Comparison of ENCODE assay signal across 30 cellular contexts in genomic region chr2:45047301-45047700, GRCh38. TPM values are rescaled to one million over a fixed set of nuclear protein-coding genes. Genes with fewer than 3 reads are reported as not detected.
"Had no signal": no experiment of that assay in that cellular context is flagged by ENCODE, and none has a peak within 500 bp of the region (broad histone marks: within the 10 kb centered on the region; RNA-seq: fewer than 3 reads in every experiment).

No MANE protein-coding gene starts in this region.

- H3K4me3 ChIP-seq: ascending aorta, esophagus squamous epithelium, gastroesophageal sphincter had no signal

- H3K9me3 Mint-ChIP-seq: activated CD4-positive, alpha-beta memory T cell treated with anti-CD3 and anti-CD28 coated beads for 36 hours; activated CD4-positive, alpha-beta T cell treated with anti-CD3 and anti-CD28 coated beads, Interleukin-2, amount 10 ng/mL, durations not matched to agents 24 days and 14 days; activated naive CD4-positive, alpha-beta T cell treated with anti-CD3 and anti-CD28 coated beads, Interleukin-2, amount 10 ng/mL, durations not matched to agents 7 days and 5 days; activated naive CD4-positive, alpha-beta T cell treated with anti-CD3 and anti-CD28 coated beads, Interleukin-2, amount 50 U/mL, for 72 hours; activated naive CD8-positive, alpha-beta T cell treated with anti-CD3 and anti-CD28 coated beads, Interleukin-2, amount 10 ng/mL, durations not matched to agents 7 days and 5 days; activated T-cell treated with anti-CD3 and anti-CD28 coated beads, Interleukin-2, amount 50 U/mL, for 24 hours; activated T-cell treated with anti-CD3 and anti-CD28 coated beads, Interleukin-2, amount 50 U/mL, for 72 hours; central memory CD8-positive, alpha-beta T cell; effector memory CD8-positive, alpha-beta T cell had no signal

- H3K4me3 Mint-ChIP-seq: activated CD4-positive, alpha-beta memory T cell treated with anti-CD3 and anti-CD28 coated beads for 36 hours; activated CD4-positive, alpha-beta T cell treated with anti-CD3 and anti-CD28 coated beads for 36 hours; activated CD4-positive, alpha-beta T cell treated with anti-CD3 and anti-CD28 coated beads, Interleukin-2, amount 10 ng/mL, durations not matched to agents 24 days and 14 days; activated CD8-positive, alpha-beta T cell treated with anti-CD3 and anti-CD28 coated beads, Interleukin-2, amount 10 ng/mL, durations not matched to agents 7 days and 5 days; activated naive CD4-positive, alpha-beta T cell treated with anti-CD3 and anti-CD28 coated beads, Interleukin-2, amount 10 ng/mL, durations not matched to agents 7 days and 5 days; activated naive CD8-positive, alpha-beta T cell treated with anti-CD3 and anti-CD28 coated beads, Interleukin-2, amount 10 ng/mL, durations not matched to agents 7 days and 5 days; activated T-cell treated with anti-CD3 and anti-CD28 coated beads, Interleukin-2, amount 50 U/mL, for 24 hours; activated T-cell treated with anti-CD3 and anti-CD28 coated beads, Interleukin-2, amount 50 U/mL, for 72 hours; central memory CD8-positive, alpha-beta T cell; effector memory CD8-positive, alpha-beta T cell had no signal

- H3K4me1 Mint-ChIP-seq: activated CD4-positive, alpha-beta T cell treated with anti-CD3 and anti-CD28 coated beads for 36 hours; activated CD4-positive, alpha-beta T cell treated with anti-CD3 and anti-CD28 coated beads, Interleukin-2, amount 10 ng/mL, durations not matched to agents 24 days and 14 days; activated naive CD4-positive, alpha-beta T cell treated with anti-CD3 and anti-CD28 coated beads, Interleukin-2, amount 10 ng/mL, durations not matched to agents 7 days and 5 days; activated naive CD8-positive, alpha-beta T cell treated with anti-CD3 and anti-CD28 coated beads, Interleukin-2, amount 10 ng/mL, durations not matched to agents 7 days and 5 days; central memory CD8-positive, alpha-beta T cell had no signal

- H3K4me1 ChIP-seq: ascending aorta, esophagus squamous epithelium, gastroesophageal sphincter had no signal

- H3K36me3 Mint-ChIP-seq: activated CD4-positive, alpha-beta memory T cell treated with anti-CD3 and anti-CD28 coated beads for 36 hours; activated naive CD4-positive, alpha-beta T cell treated with anti-CD3 and anti-CD28 coated beads, Interleukin-2, amount 10 ng/mL, durations not matched to agents 7 days and 5 days; activated naive CD4-positive, alpha-beta T cell treated with anti-CD3 and anti-CD28 coated beads, Interleukin-2, amount 50 U/mL, for 72 hours; activated naive CD8-positive, alpha-beta T cell treated with anti-CD3 and anti-CD28 coated beads, Interleukin-2, amount 10 ng/mL, durations not matched to agents 7 days and 5 days had no signal

- H3K27ac ChIP-seq: ascending aorta, brain microvascular endothelial cell, epithelial cell of prostate, esophagus squamous epithelium, gastroesophageal sphincter had no signal

- H3K27ac Mint-ChIP-seq: activated CD4-positive, alpha-beta memory T cell treated with anti-CD3 and anti-CD28 coated beads for 36 hours; activated CD4-positive, alpha-beta T cell treated with anti-CD3 and anti-CD28 coated beads for 36 hours; activated CD4-positive, alpha-beta T cell treated with anti-CD3 and anti-CD28 coated beads, Interleukin-2, amount 10 ng/mL, durations not matched to agents 24 days and 14 days; activated CD8-positive, alpha-beta T cell treated with anti-CD3 and anti-CD28 coated beads, Interleukin-2, amount 10 ng/mL, durations not matched to agents 7 days and 5 days; activated naive CD4-positive, alpha-beta T cell treated with anti-CD3 and anti-CD28 coated beads, Interleukin-2, amount 10 ng/mL, durations not matched to agents 7 days and 5 days; activated naive CD4-positive, alpha-beta T cell treated with anti-CD3 and anti-CD28 coated beads, Interleukin-2, amount 50 U/mL, for 72 hours; activated naive CD8-positive, alpha-beta T cell treated with anti-CD3 and anti-CD28 coated beads, Interleukin-2, amount 10 ng/mL, durations not matched to agents 7 days and 5 days; activated T-cell treated with anti-CD3 and anti-CD28 coated beads, Interleukin-2, amount 50 U/mL, for 24 hours; activated T-cell treated with anti-CD3 and anti-CD28 coated beads, Interleukin-2, amount 50 U/mL, for 72 hours; effector memory CD8-positive, alpha-beta T cell had no signal

- DNase-seq: activated CD4-positive, alpha-beta memory T cell treated with anti-CD3 and anti-CD28 coated beads for 36 hours; activated CD4-positive, alpha-beta T cell treated with anti-CD3 and anti-CD28 coated beads for 36 hours; activated CD4-positive, alpha-beta T cell treated with anti-CD3 and anti-CD28 coated beads, Interleukin-2, amount 10 ng/mL, durations not matched to agents 24 days and 14 days; activated CD4-positive, CD25-positive, alpha-beta regulatory T cell; activated CD4-positive, CD25-positive, alpha-beta regulatory T cell treated with anti-CD3 and anti-CD28 coated beads, Interleukin-2, amount 50 U/mL, for 72 hours; activated CD8-positive, alpha-beta memory T cell treated with anti-CD3 and anti-CD28 coated beads, Interleukin-2, amount 50 U/mL, for 48 hours; activated CD8-positive, alpha-beta T cell treated with anti-CD3 and anti-CD28 coated beads, Interleukin-2, amount 10 ng/mL, durations not matched to agents 7 days and 5 days; activated gamma-delta T cell; activated naive CD4-positive, alpha-beta T cell; activated naive CD4-positive, alpha-beta T cell treated with anti-CD3 and anti-CD28 coated beads, Interleukin-2, amount 10 ng/mL, durations not matched to agents 7 days and 5 days; activated naive CD8-positive, alpha-beta T cell treated with anti-CD3 and anti-CD28 coated beads, Interleukin-2, amount 10 ng/mL, durations not matched to agents 7 days and 5 days; activated T-cell treated with anti-CD3 and anti-CD28 coated beads for 4 hours; activated T-cell treated with anti-CD3 and anti-CD28 coated beads, Interleukin-2, amount 50 U/mL, for 24 hours; activated T-cell treated with anti-CD3 and anti-CD28 coated beads, Interleukin-2, amount 50 U/mL, for 72 hours; brain microvascular endothelial cell; cortex of kidney; dermis blood vessel endothelial cell; effector CD4-positive, alpha-beta T cell; effector memory CD8-positive, alpha-beta T cell; esophagus squamous epithelium; foreskin melanocyte; head of caudate nucleus; T-helper 2 cell had no signal

- ATAC-seq: activated CD4-positive, alpha-beta T cell treated with anti-CD3 and anti-CD28 coated beads for 36 hours; activated CD8-positive, alpha-beta T cell treated with anti-CD3 and anti-CD28 coated beads, Interleukin-2, amount 10 ng/mL, durations not matched to agents 7 days and 5 days; activated naive CD4-positive, alpha-beta T cell treated with anti-CD3 and anti-CD28 coated beads, Interleukin-2, amount 50 U/mL, for 72 hours; activated T-cell treated with anti-CD3 and anti-CD28 coated beads, Interleukin-2, amount 50 U/mL, for 72 hours; effector memory CD8-positive, alpha-beta T cell; gastroesophageal sphincter had no signal

- H3K9me3 ChIP-seq: ascending aorta, esophagus squamous epithelium, gastroesophageal sphincter had no signal

- H3K27me3 ChIP-seq: ascending aorta, brain microvascular endothelial cell had no signal

- H3K36me3 ChIP-seq: ascending aorta, brain microvascular endothelial cell, esophagus squamous epithelium, gastroesophageal sphincter had no signal

RNA-seq across cellular contexts. Expression of gene SIX2, which starts 38.0 kb away (rescaled TPM):
- total RNA-seq: activated CD4-positive, alpha-beta memory T cell treated with anti-CD3 and anti-CD28 coated beads for 36 hours; activated CD4-positive, alpha-beta T cell treated with anti-CD3 and anti-CD28 coated beads for 36 hours; activated CD4-positive, alpha-beta T cell treated with anti-CD3 and anti-CD28 coated beads, Interleukin-2, amount 10 ng/mL, durations not matched to agents 24 days and 14 days; activated CD8-positive, alpha-beta T cell treated with anti-CD3 and anti-CD28 coated beads, Interleukin-2, amount 10 ng/mL, durations not matched to agents 7 days and 5 days; activated naive CD4-positive, alpha-beta T cell treated with anti-CD3 and anti-CD28 coated beads, Interleukin-2, amount 50 U/mL, for 72 hours; activated naive CD8-positive, alpha-beta T cell treated with anti-CD3 and anti-CD28 coated beads, Interleukin-2, amount 10 ng/mL, durations not matched to agents 7 days and 5 days; dermis blood vessel endothelial cell; fibroblast of lung; T-helper 1 cell treated with Interleukin-12 subunit alpha and Interleukin-12 subunit beta and Interleukin-4 antibody, amounts not matched to agents 30 ng/mL and 1 ng/mL, for 36 hours had no signal
